13 cellular contexts compared by ENCODE assay signal in the genomic region with DNA sequence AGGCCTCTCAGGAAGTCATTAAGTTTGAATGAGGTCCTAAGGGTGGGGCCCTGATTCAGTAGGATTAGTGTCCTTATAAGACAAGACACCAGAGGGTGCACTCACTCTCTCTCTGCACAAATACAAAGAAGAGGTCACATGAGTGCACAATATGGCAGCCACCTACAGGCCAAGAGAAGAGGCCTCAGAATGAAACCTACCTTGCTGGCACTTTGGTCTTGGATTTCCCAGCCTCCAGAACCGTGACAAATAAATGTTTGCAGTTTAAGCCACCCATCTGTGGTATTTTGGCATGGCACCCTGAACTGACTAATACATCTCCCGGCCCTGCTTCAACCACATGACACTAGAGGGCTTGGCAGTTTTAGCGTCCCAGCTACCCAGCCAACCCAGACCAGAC.
DNase-seq lines count a peak whose midpoint lies in the region; ATAC-seq and TF ChIP-seq lines count a peak whose summit lies in the region.
"Had no signal": no experiment of that assay in that cellular context is flagged by ENCODE, and none has a peak within 500 bp of the region (broad histone marks: within the 10 kb centered on the region; RNA-seq: fewer than 3 reads in every experiment).

No MANE protein-coding gene starts in this region.

- TF ChIP-seq CTCF in HCT116 (IDR thresholded peaks at IDR 0.05 in 2 of 3, conservative IDR thresholded peaks at IDR 0.05 in 1 of 3; ENCODE audit: borderline replicate concordance in 1 of 3, insufficient read depth in 1 of 3, low read depth in 2 of 3, low read length in 2 of 3) (0 out of 6 replicates have a peak, but pooled peaks of 1 of the 3 experiments have one; percentile 13), fibroblast of lung (conservative IDR thresholded peaks at IDR 0.05 in 1 of 2, IDR thresholded peaks at IDR 0.05 in 1 of 2; ENCODE audit: low read depth in 1 of 2, low read length in 2 of 2) (no peak), hepatocyte (IDR thresholded peaks at IDR 0.05; ENCODE audit: poor library complexity) (no peak), Calu3 (IDR thresholded peaks at IDR 0.05; ENCODE audit: unreplicated experiment) (no peak)

- CTCF ChIA-PET in HCT116 (lab: Charles Lee) (no interaction called here), Calu3 (lab: Charles Lee) (interaction anchor here (0.6 kb wide), 1 partner anchor 181 kb away, joined by 4 read pairs; no protein-coding TSS in a partner anchor)

- H3K4me3 Mint-ChIP-seq in Calu3 (ENCODE audit: low read depth, unreplicated experiment), result no peak overlapping the region
- H3K4me3 Mint-ChIP-seq: neural crest cell; T-helper 2 cell treated with Interferon-gamma antibody and Interleukin-4, amounts not matched to agents 5 μg/mL and 100 μg/mL, for 36 hours had no signal

- intact Hi-C loops in HCT116 (cut with micrococcal nuclease), result no loop called here
- intact Hi-C loops in Calu3 (cut with micrococcal nuclease; ENCODE audit: unreplicated experiment), result no loop called here

- peak; percentile 31 for DNase-seq in SIG-M5 treated with dmso at 0.1 percent for 504 hours (lab: John Stamatoyannopoulos, UW; ENCODE audit: unreplicated experiment)
- no peak for DNase-seq in SIG-M5 (lab: John Stamatoyannopoulos, UW)
- DNase-seq in HCT116 (ENCODE audit: low read depth, low spot score), result no peak
- peak; percentile 65 for DNase-seq in RPMI7951 (ENCODE audit: low read depth)
- peak; percentile 13 to 15 for DNase-seq in fibroblast of lung (ENCODE audit: low read depth in 2 of 2)
- DNase-seq in midbrain (lab: John Stamatoyannopoulos, UW), result no peak
- no peak for DNase-seq in hepatocyte (ENCODE audit: low spot score)
- no peak for DNase-seq in Calu3
- DNase-seq: activated T-cell treated with anti-CD3 and anti-CD28 coated beads for 4 hours, NCI-H1048, NCI-H524 treated with DMSO at 0.1 percent for 48 hours had no signal

- no peak overlapping the region for H3K27ac Mint-ChIP-seq in Calu3 (ENCODE audit: unreplicated experiment)
- H3K27ac Mint-ChIP-seq: T-helper 2 cell treated with Interferon-gamma antibody and Interleukin-4, amounts not matched to agents 5 μg/mL and 100 μg/mL, for 36 hours had no signal

- BruUV-seq in HCT116 (replicated peaks; lab: Mats Ljungman, UMichigan) (no TSS peak), Calu3 (replicated peaks; lab: Mats Ljungman, UMichigan) (no TSS peak)

- H2AFZ ChIP-seq in HCT116 (ENCODE audit: low read depth, low read length, poor library complexity, severe bottlenecking), result no peak overlapping the region
- no peak overlapping the region for H2AFZ ChIP-seq in fibroblast of lung (ENCODE audit: low read length)
- H2AFZ ChIP-seq in hepatocyte, result no peak overlapping the region

- no peaks in the 10 kb centered on the region for H3K27me3 Mint-ChIP-seq in Calu3 (ENCODE audit: unreplicated experiment)

- H3K4me1 ChIP-seq in HCT116 (ENCODE audit: control insufficient read depth in 1 of 2, insufficient read depth in 2 of 2, low read length in 2 of 2), result peaks cover 4 to 22% of the 10 kb centered on the region in 2 experiments; a peak in 3 of 4 replicates
- no peaks in the 10 kb centered on the region for H3K4me1 ChIP-seq in fibroblast of lung (ENCODE audit: control insufficient read depth, extremely low read depth, insufficient read depth, low read length)
- no peaks in the 10 kb centered on the region for H3K4me1 ChIP-seq in hepatocyte (ENCODE audit: insufficient read depth)

- H3K9me3 Mint-ChIP-seq in Calu3 (ENCODE audit: low read depth, unreplicated experiment), result no peaks in the 10 kb centered on the region
- H3K9me3 Mint-ChIP-seq: T-helper 2 cell treated with Interferon-gamma antibody and Interleukin-4, amounts not matched to agents 5 μg/mL and 100 μg/mL, for 36 hours had no signal

- H3K4me2 ChIP-seq in HCT116 (ENCODE audit: low read length), result no peak overlapping the region
- H3K4me2 ChIP-seq in fibroblast of lung (ENCODE audit: extremely low read depth, insufficient read depth, low read length), result no peak overlapping the region
- H3K4me2 ChIP-seq in hepatocyte, result no peak overlapping the region

- POLR2A ChIA-PET in HCT116 (lab: Charles Lee), result no interaction called here

- no peaks in the 10 kb centered on the region for H3K9me2 ChIP-seq in HCT116 (ENCODE audit: insufficient read depth)
- no peaks in the 10 kb centered on the region for H3K9me2 ChIP-seq in hepatocyte (replicated peaks; ENCODE audit: insufficient read depth)

- H3K9me3 ChIP-seq in HCT116 (ENCODE audit: control insufficient read depth in 1 of 2, insufficient read depth in 1 of 2, low read depth in 1 of 2, low read length in 2 of 2) (peaks cover 0 to 5% of the 10 kb centered on the region in 2 experiments; a peak in 1 of 4 replicates), fibroblast of lung (ENCODE audit: control insufficient read depth, insufficient read depth, low read depth, low read length) (no peaks in the 10 kb centered on the region), hepatocyte (ENCODE audit: low read depth) (no peaks in the 10 kb centered on the region)

- H3K27ac ChIP-seq in HCT116 (ENCODE audit: low read depth, low read length) (no peak overlapping the region), fibroblast of lung (ENCODE audit: insufficient read depth, low read length) (no peak overlapping the region), hepatocyte (no peak overlapping the region)

- H3K79me2 ChIP-seq in HCT116 (ENCODE audit: insufficient read depth, low read length), result no peaks in the 10 kb centered on the region
- no peaks in the 10 kb centered on the region for H3K79me2 ChIP-seq in fibroblast of lung (ENCODE audit: control insufficient read depth, insufficient read depth, low read length)
- H3K79me2 ChIP-seq in hepatocyte, result no peaks in the 10 kb centered on the region

- no peaks in the 10 kb centered on the region for H3K36me3 Mint-ChIP-seq in Calu3 (ENCODE audit: insufficient read depth, unreplicated experiment)

- H3K36me3 ChIP-seq in HCT116 (ENCODE audit: control insufficient read depth in 1 of 2, insufficient read depth in 2 of 2, low read length in 2 of 2) (no peaks in the 10 kb centered on the region), fibroblast of lung (ENCODE audit: control insufficient read depth, insufficient read depth, low read length) (no peaks in the 10 kb centered on the region), hepatocyte (replicated peaks; ENCODE audit: insufficient read depth, low read depth) (no peaks in the 10 kb centered on the region)

- no peak for TF ChIP-seq POLR2A in HCT116 (IDR thresholded peaks at IDR 0.05; ENCODE audit: borderline replicate concordance, extremely low read depth, insufficient read depth, insufficient read length)

- H4K20me1 ChIP-seq in HCT116 (ENCODE audit: insufficient read depth) (no peaks in the 10 kb centered on the region), fibroblast of lung (ENCODE audit: control insufficient read depth, extremely low read depth, insufficient read depth, low read length) (no peaks in the 10 kb centered on the region), hepatocyte (ENCODE audit: insufficient read depth, poor library complexity, severe bottlenecking) (no peaks in the 10 kb centered on the region)

- H3K4me3 ChIP-seq in HCT116 (replicated peaks in 1 of 2; ENCODE audit: low read depth in 1 of 2, low read length in 2 of 2), result no peak overlapping the region
- no peak overlapping the region for H3K4me3 ChIP-seq in fibroblast of lung (replicated peaks in 1 of 4; ENCODE audit: control extremely low read depth in 1 of 4, insufficient read depth in 1 of 4, low read depth in 3 of 4, low read length in 4 of 4)
- H3K4me3 ChIP-seq in hepatocyte, result no peak overlapping the region

- no peaks in the 10 kb centered on the region for H3K27me3 ChIP-seq in HCT116 (ENCODE audit: insufficient read depth, low read length)
- peaks cover 3% of the 10 kb centered on the region for H3K27me3 ChIP-seq in fibroblast of lung (ENCODE audit: control insufficient read depth, insufficient read depth, low read length)
- H3K27me3 ChIP-seq in hepatocyte, result peaks cover 4% of the 10 kb centered on the region

- peaks cover 11% of the 10 kb centered on the region for H3K4me1 Mint-ChIP-seq in Calu3 (ENCODE audit: low read depth, unreplicated experiment)
- H3K4me1 Mint-ChIP-seq: neural crest cell had no signal

- H3K9ac ChIP-seq in HCT116 (ENCODE audit: low read length), result no peak overlapping the region
- H3K9ac ChIP-seq in fibroblast of lung (ENCODE audit: insufficient read depth, low read length), result no peak overlapping the region

- 94% methylated on average over 3 of the region's 3 CpGs for WGBS in hepatocyte (ENCODE audit: low lambda C conversion rate, missing lambda C conversion rate)

- TF ChIP-seq RAD21 in HCT116 (IDR thresholded peaks at IDR 0.05; ENCODE audit: low read depth), result no peak

- ATAC-seq in HCT116, result peak; percentile 75

- RAD21 ChIA-PET in HCT116 (lab: Charles Lee; ENCODE audit: low non-redundant PET in 1 of 2, low total read pairs in 2 of 2, uncharacterized antibody in 2 of 2, unreplicated experiment in 2 of 2), result no interaction called here

TF ChIP-seq in HCT116, 20 proteins besides CTCF, POLR2A, EP300 and RAD21:
- TF ChIP-seq EZH2 (IDR thresholded peaks at IDR 0.05) (no peak), YY1 (IDR thresholded peaks at IDR 0.05; ENCODE audit: extremely low read depth, insufficient replicate concordance, low read depth, low read length) (peak; percentile 17), ZFX (IDR thresholded peaks at IDR 0.05) (no peak)

Comparison
In these comparisons a context has a peak if more than half of its experiments do, and no peak if none do; other contexts are left out.
1. DNase-seq: peak in SIG-M5 treated with dmso at 0.1 percent for 504 hours (single experiment), RPMI7951 (single experiment) and fibroblast of lung (2 of 2); none in SIG-M5 (single experiment), HCT116 (single experiment), midbrain (single experiment), hepatocyte (single experiment) and Calu3 (single experiment).